Comparison of ENCODE assay signal across 21 cellular contexts in genomic region chr7:68269410-68269809, GRCh38.
DNase-seq lines count a peak whose midpoint lies in the region; ATAC-seq, FAIRE-seq and TF ChIP-seq lines count a peak whose summit lies in the region.
"Had no signal": no experiment of that assay in that cellular context is flagged by ENCODE, and none has a peak within 500 bp of the region (broad histone marks: within the 10 kb centered on the region; RNA-seq: fewer than 3 reads in every experiment).

No MANE protein-coding gene starts in this region.

- 36 to 56% (median 46%) methylated on average over 1 of the region's 1 CpG for WGBS in heart left ventricle, 4 donors

- H3K4me3 ChIP-seq in left lung (no peak overlapping the region), heart left ventricle (no peak overlapping the region)
- H3K4me3 ChIP-seq: K562, lower lobe of right lung had no signal

- H3K4me1 Mint-ChIP-seq in chondrocyte (ENCODE audit: low read depth): peaks cover 12% of the 10 kb centered on the region
- H3K4me1 Mint-ChIP-seq: nephron had no signal

- no peaks in the 10 kb centered on the region for H3K27me3 ChIP-seq in left lung
- H3K27me3 ChIP-seq in heart left ventricle: no peaks in the 10 kb centered on the region

- peak overlapping the region; percentile 87 for H3K27ac Mint-ChIP-seq in chondrocyte (ENCODE audit: unreplicated experiment)
- H3K27ac Mint-ChIP-seq: activated naive CD4-positive, alpha-beta T cell treated with anti-CD3 and anti-CD28 coated beads for 36 hours; nephron had no signal

- H3K4me1 ChIP-seq in left lung (no peaks in the 10 kb centered on the region), heart left ventricle (no peaks in the 10 kb centered on the region)
- H3K4me1 ChIP-seq: lower lobe of right lung had no signal

- H3K4me3 Mint-ChIP-seq in chondrocyte (ENCODE audit: unreplicated experiment): no peak overlapping the region
- H3K4me3 Mint-ChIP-seq: activated naive CD4-positive, alpha-beta T cell treated with anti-CD3 and anti-CD28 coated beads for 36 hours; nephron had no signal

- H3K9me3 Mint-ChIP-seq in chondrocyte (ENCODE audit: low read depth): peaks cover 16% of the 10 kb centered on the region

- peaks cover 6% of the 10 kb centered on the region for H3K36me3 Mint-ChIP-seq in chondrocyte (ENCODE audit: low read depth)

- intact Hi-C loops in left lung (cut with DNase I) (no loop called here), heart left ventricle (cut with DNase I) (no loop called here)

- peak; percentile 61 for ATAC-seq in left lung
- ATAC-seq in heart left ventricle: no peak
- ATAC-seq: K562, lower lobe of right lung, sciatic nerve had no signal

- no peak for TF ChIP-seq POLR2A in heart left ventricle (IDR thresholded peaks at IDR 0.05)

- TF ChIP-seq CTCF in chondrocyte (IDR thresholded peaks at IDR 0.05) (no peak), left lung (IDR thresholded peaks at IDR 0.05) (no peak), heart left ventricle (IDR thresholded peaks at IDR 0.05) (no peak)

- H3K27ac ChIP-seq in left lung (no peak overlapping the region), heart left ventricle (no peak overlapping the region)
- H3K27ac ChIP-seq: lower lobe of right lung had no signal

- H3K27me3 Mint-ChIP-seq in chondrocyte (ENCODE audit: low read depth): no peaks in the 10 kb centered on the region

- H3K9me3 ChIP-seq in left lung (peaks cover 0 to 40% of the 10 kb centered on the region in 2 donors), heart left ventricle (peaks cover 0 to 29% (median 17%) of the 10 kb centered on the region in 12 donors)

- DNase-seq in A172 (ENCODE audit: low spot score): peak; percentile 96
- DNase-seq in HTR-8/SVneo (ENCODE audit: insufficient read length, low spot score): peak; percentile 30
- DNase-seq in chondrocyte (ENCODE audit: low spot score): no peak
- no peak for DNase-seq in left lung
- DNase-seq in heart left ventricle: no peak
- no peak for DNase-seq in NCI-H524 (lab: John Stamatoyannopoulos, UW)
- DNase-seq in LoVo (ENCODE audit: low spot score): no peak
- DNase-seq in NCI-H1694 treated with DMSO at 0.1 percent for 48 hours (lab: John Stamatoyannopoulos, UW): no peak
- DNase-seq: activated naive CD4-positive, alpha-beta T cell treated with anti-CD3 and anti-CD28 coated beads for 36 hours; caudate nucleus; DMS153; HCEC 1CT; hippocampal formation; lower lobe of right lung; NCI-H187 treated with DMSO at 0.1 percent for 48 hours; NCI-H82; stimulated activated CD4-positive, alpha-beta T cell treated with anti-CD3 and anti-CD28 coated beads, Interleukin-4, amount 100 ng/mL, for 1 hour; T-helper 1 cell had no signal

- no peak for FAIRE-seq in HTR-8/SVneo (lab: Jason Lieb, UNC)
- FAIRE-seq: K562 had no signal

- no peaks in the 10 kb centered on the region for H3K36me3 ChIP-seq in left lung
- H3K36me3 ChIP-seq in heart left ventricle: no peaks in the 10 kb centered on the region
- H3K36me3 ChIP-seq: lower lobe of right lung had no signal

Comparison
In these comparisons a context has a peak if more than half of its experiments do, and no peak if none do; other contexts are left out.
1. DNase-seq: peak in A172 (single experiment) and HTR-8/SVneo (single experiment); none in chondrocyte (single experiment), left lung (0 of 2), heart left ventricle (0 of 5), NCI-H524 (0 of 2), LoVo (single experiment) and NCI-H1694 treated with DMSO at 0.1 percent for 48 hours (single experiment).